In the genomic region with DNA sequence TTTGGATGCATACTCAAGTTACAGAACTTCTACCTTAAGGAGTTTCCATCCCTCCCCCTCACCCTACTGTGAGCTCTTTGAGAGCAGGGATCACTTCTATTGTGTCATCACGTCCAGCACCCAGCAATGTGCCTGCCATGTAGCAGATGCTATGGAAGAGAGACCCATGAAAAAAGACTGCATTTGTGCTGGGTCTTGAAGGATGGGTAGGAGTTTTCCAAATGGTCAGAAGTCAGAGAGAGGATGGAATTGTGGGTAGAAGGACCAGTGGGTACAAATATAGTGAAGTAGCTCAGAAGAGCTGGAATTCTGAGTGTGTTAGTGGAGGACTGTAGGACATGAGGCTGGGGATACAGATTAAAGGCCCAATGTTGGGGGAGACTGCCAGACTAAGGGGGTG, we compare ENCODE assay signal across 26 cellular contexts.
"Had no signal": no experiment of that assay in that cellular context is flagged by ENCODE, and none has a peak within 500 bp of the region (broad histone marks: within the 10 kb centered on the region; RNA-seq: fewer than 3 reads in every experiment).

No MANE protein-coding gene starts in this region.

- ATAC-seq: stimulated activated effector memory CD8-positive, alpha-beta T cell treated with anti-CD3 and anti-CD28 coated beads, Interleukin-12 subunit alpha, Interleukin-12 subunit beta, amount 100 ng/mL, for 72 hours; stimulated activated memory B cell treated with anti-CD40 and anti-IgM and Interleukin-4, amounts not matched to agents 10 μg/mL and 1 μg/mL and 100 μg/mL, for 72 hours; stimulated activated naive B cell treated with anti-CD40 and anti-IgM and Interleukin-4, amounts not matched to agents 10 μg/mL and 1 μg/mL and 100 μg/mL, for 72 hours; stimulated activated naive CD8-positive, alpha-beta T cell treated with anti-CD3 and anti-CD28 coated beads, Interleukin-15, amount 100 ng/mL, for 72 hours; stimulated activated naive CD8-positive, alpha-beta T cell treated with anti-CD3 and anti-CD28 coated beads, Interleukin-15, Interleukin-2, amounts not matched to agents 100 U/mL and 50 U/mL, for 24 hours; upper lobe of right lung had no signal

- H3K36me3 ChIP-seq: stomach, thoracic aorta, thyroid gland, tibial artery, transverse colon, upper lobe of left lung, upper lobe of right lung, uterus, vagina had no signal

- H3K4me3 ChIP-seq: stomach, suprapubic skin, testis, thoracic aorta, thyroid gland, tibial artery, tibial nerve, transverse colon, upper lobe of left lung, upper lobe of right lung, uterus, vagina had no signal

- H3K27ac ChIP-seq: stomach, suprapubic skin, testis, thoracic aorta, thyroid gland, tibial artery, tibial nerve, transverse colon, upper lobe of left lung, upper lobe of right lung, uterus, vagina had no signal

- DNase-seq: stimulated activated CD4-positive, alpha-beta T cell treated with anti-CD3 and anti-CD28 coated beads, Interleukin-2, amount 100 ng/mL, for 48 hours; stimulated activated CD4-positive, alpha-beta T cell treated with anti-CD3 and anti-CD28 coated beads, Interleukin-4, amount 100 ng/mL, for 1 hour; stimulated activated CD4-positive, alpha-beta T cell treated with anti-CD3 and anti-CD28 coated beads, Interleukin-4, amount 100 ng/mL, for 24 hours; stimulated activated CD4-positive, alpha-beta T cell treated with anti-CD3 and anti-CD28 coated beads, Interleukin-4, amount 100 ng/mL, for 4 hours; stimulated activated CD8-positive, alpha-beta memory T cell treated with anti-CD3 and anti-CD28 coated beads, Interleukin-4, amount 100 ng/mL, for 48 hours; stimulated activated naive B cell treated with anti-CD40 and anti-IgM and Interleukin-4, amounts not matched to agents 10 μg/mL and 1 μg/mL and 100 μg/mL, for 72 hours; stimulated activated naive CD4-positive, alpha-beta T cell; stimulated activated naive CD4-positive, alpha-beta T cell treated with Interleukin-2 at 50 U/mL for 16 hours; stimulated activated naive CD8-positive, alpha-beta T cell treated with anti-CD3 and anti-CD28 coated beads, Interleukin-15, amount 100 ng/mL, for 72 hours; stimulated activated naive CD8-positive, alpha-beta T cell treated with anti-CD3 and anti-CD28 coated beads, Interleukin-15, Interleukin-2, amounts not matched to agents 100 U/mL and 50 U/mL, for 24 hours; stomach; substantia nigra; testis; thyroid gland; tibial artery; transverse colon; trophoblast cell; upper lobe of left lung; upper lobe of right lung; uterus had no signal

- H3K27me3 ChIP-seq: stomach, suprapubic skin, testis, thyroid gland, tibial nerve, transverse colon, upper lobe of left lung, upper lobe of right lung, uterus, vagina had no signal

- H3K4me1 ChIP-seq: testis, thyroid gland, transverse colon, upper lobe of left lung, upper lobe of right lung, uterus, vagina had no signal

- H3K9me3 ChIP-seq: stomach, suprapubic skin, testis, thoracic aorta, thyroid gland, tibial artery, tibial nerve, transverse colon, upper lobe of left lung, upper lobe of right lung, uterus, vagina had no signal
